In genomic region chr2:107009275-107009674, GRCh38 we compare ENCODE assay signal across 3 cellular contexts.
A peak's percentile ranks its signal among the peaks of the same experiment; 100 is the strongest.
TF ChIP-seq lines count a peak whose summit lies in the region.

No MANE protein-coding gene starts in this region.

TF ChIP-seq in A549, 52 proteins besides CTCF, POLR2A, EP300 and RAD21:
- TF ChIP-seq FOSL2 (IDR thresholded peaks at IDR 0.05) (no peak), FOSL2 (CRISPR knock-in tag; IDR thresholded peaks at IDR 0.05) (no peak), REST (IDR thresholded peaks at IDR 0.05) (no peak), POLR2AphosphoS2 (conservative IDR thresholded peaks at IDR 0.05; ENCODE audit: low read length) (no peak), HES2 (IDR thresholded peaks at IDR 0.05) (no peak), PHF8 (IDR thresholded peaks at IDR 0.05; ENCODE audit: borderline replicate concordance, low read depth) (no peak), CHD2 (IDR thresholded peaks at IDR 0.05; ENCODE audit: low read length, partially characterized antibody) (no peak), JUN (IDR thresholded peaks at IDR 0.05) (no peak), SMC3 (IDR thresholded peaks at IDR 0.05) (no peak), SREBF2 (IDR thresholded peaks at IDR 0.05) (no peak), HOXB13 (CRISPR knock-in tag; IDR thresholded peaks at IDR 0.05; ENCODE audit: low read depth) (no peak), NPAS2 (CRISPR knock-in tag; IDR thresholded peaks at IDR 0.05; ENCODE audit: borderline replicate concordance) (no peak), CBX8 (IDR thresholded peaks at IDR 0.05) (no peak), RARB (CRISPR knock-in tag; IDR thresholded peaks at IDR 0.05) (no peak), HDAC2 (IDR thresholded peaks at IDR 0.05) (no peak), RCOR1 (IDR thresholded peaks at IDR 0.05; ENCODE audit: low read depth, low read length) (no peak), FOSB (CRISPR knock-in tag; IDR thresholded peaks at IDR 0.05) (no peak), GATA3 (IDR thresholded peaks at IDR 0.05; ENCODE audit: borderline replicate concordance) (no peak), MYC (IDR thresholded peaks at IDR 0.05; ENCODE audit: borderline replicate concordance, low read length) (no peak)
TF ChIP-seq in A549: peak in this region for 0.

TF ChIP-seq in IMR-90, 13 proteins besides CTCF, POLR2A, EP300 and RAD21:
- TF ChIP-seq MXI1 (IDR thresholded peaks at IDR 0.05; ENCODE audit: borderline replicate concordance, low read depth, low read length), result no peak
- TF ChIP-seq CEBPB (IDR thresholded peaks at IDR 0.05; ENCODE audit: low read depth, low read length), result 0 out of 2 replicates have a peak, but pooled peaks have one; percentile 39
- TF ChIP-seq RCOR1 (IDR thresholded peaks at IDR 0.05; ENCODE audit: insufficient replicate concordance, low read length), result no peak

TF ChIP-seq in K562, 482 proteins besides CTCF, POLR2A, EP300 and RAD21:
- TF ChIP-seq CEBPG (CRISPR knock-in tag; IDR thresholded peaks at IDR 0.05) (no peak), CEBPG (tag; conservative IDR thresholded peaks at IDR 0.05 in 1 of 2, IDR thresholded peaks at IDR 0.05 in 1 of 2) (peak in 1 of 2 experiments; percentile 53; a peak in 1 of 4 replicates), ATF3 (IDR thresholded peaks at IDR 0.05) (peak; percentile 43; the same call in 1 of the 2 replicates), ATF3 (CRISPR knock-in tag; conservative IDR thresholded peaks at IDR 0.05) (no peak), PTRF (tag; IDR thresholded peaks at IDR 0.05) (no peak), TARDBP (IDR thresholded peaks at IDR 0.05) (no peak), MECOM (CRISPR knock-in tag; IDR thresholded peaks at IDR 0.05) (no peak), CAMTA2 (CRISPR knock-in tag; conservative IDR thresholded peaks at IDR 0.05) (no peak)
TF ChIP-seq in K562: peak in this region for 2.
